10 cellular contexts compared by ENCODE assay signal in genomic region chr7:143287321-143287934, GRCh38. TPM values are rescaled to one million over a fixed set of nuclear protein-coding genes. Genes with fewer than 3 reads are reported as not detected.
DNase-seq lines count a peak whose midpoint lies in the region; ATAC-seq, FAIRE-seq and TF ChIP-seq lines count a peak whose summit lies in the region.
"Had no signal": no experiment of that assay in that cellular context is flagged by ENCODE, and none has a peak within 500 bp of the region (broad histone marks: within the 10 kb centered on the region; RNA-seq: fewer than 3 reads in every experiment).

No MANE protein-coding gene starts in this region.

- H3K27me3 Mint-ChIP-seq in activated naive CD8-positive, alpha-beta T cell: no peaks in the 10 kb centered on the region

- H3K27me3 ChIP-seq in HepG2 (ENCODE audit: control insufficient read depth in 1 of 2, insufficient read depth in 2 of 2, low read length in 2 of 2): no peaks in the 10 kb centered on the region; a peak in 1 of 5 replicates
- no peaks in the 10 kb centered on the region for H3K27me3 ChIP-seq in subcutaneous abdominal adipose tissue (ENCODE audit: control insufficient read depth in 5 of 5, insufficient read depth in 4 of 5, low read length in 5 of 5)

- H3K4me2 ChIP-seq in HepG2 (ENCODE audit: low read depth, low read length): peak overlapping the region; percentile 64

- no peak overlapping the region for H2AFZ ChIP-seq in HepG2 (ENCODE audit: low read length)

- no peak overlapping the region for H3K9ac ChIP-seq in HepG2 (ENCODE audit: insufficient read depth, low read depth, low read length)
- H3K9ac ChIP-seq in subcutaneous abdominal adipose tissue (ENCODE audit: low read length in 5 of 5): peak overlapping the region in 3 of 5 donors; percentile 12 to 61 (median 55)

- H3K9me3 ChIP-seq in HepG2 (ENCODE audit: low read length): no peaks in the 10 kb centered on the region
- H3K9me3 ChIP-seq in subcutaneous abdominal adipose tissue (ENCODE audit: control insufficient read depth in 5 of 5, low read length in 5 of 5): no peaks in the 10 kb centered on the region

- POLR2A ChIA-PET in HepG2 (lab: Yijun Ruan, JAX): interaction anchor here (0.8 to 2.7 kb wide), 9 partner anchors 8 to 108 kb away, joined by 3 to 44 read pairs (median 4); partner anchors contain the start of gene GSTK1

- peak overlapping the region; percentile 88 for H3K27ac Mint-ChIP-seq in activated naive CD8-positive, alpha-beta T cell

- intact Hi-C loops in HepG2 (cut with micrococcal nuclease; ENCODE audit: unreplicated experiment): no loop called here

- H3K4me3 Mint-ChIP-seq in activated naive CD8-positive, alpha-beta T cell: peak overlapping the region; percentile 91

- TF ChIP-seq RAD21 in HepG2 (CRISPR knock-in tag; IDR thresholded peaks at IDR 0.05): no peak

- no peak for TF ChIP-seq CTCF in HepG2 (CRISPR knock-in tag; IDR thresholded peaks at IDR 0.05)

- BruUV-seq in HepG2 (replicated peaks; lab: Mats Ljungman, UMichigan): no TSS peak

- CTCF ChIA-PET in HepG2 (lab: Yijun Ruan, JAX; ENCODE audit: low intra/inter-chr PET ratio, low total read pairs): interaction anchor here (3.1 kb wide), 1 partner anchor 47 kb away, joined by 7 read pairs; no protein-coding TSS in a partner anchor

- H3K4me3 ChIP-seq in HepG2 (replicated peaks in 1 of 3; ENCODE audit: insufficient read depth in 1 of 3, low read depth in 2 of 3, low read length in 3 of 3) (peak overlapping the region in 1 of 3 experiments; percentile 79; a peak in 1 of 6 replicates), subcutaneous abdominal adipose tissue (ENCODE audit: low read depth in 1 of 5, low read length in 5 of 5) (peak overlapping the region; percentile 54 to 65 (median 61))

- ATAC-seq in HepG2 (no peak), HG03565 (IDR thresholded peaks at IDR 0.05; ENCODE audit: unreplicated experiment) (no peak)

- peaks cover 26% of the 10 kb centered on the region for H3K79me2 ChIP-seq in HepG2 (ENCODE audit: insufficient read depth, low read length)

- H3K27ac ChIP-seq in HepG2 (ENCODE audit: extremely low read length, insufficient read depth, low read length) (peak overlapping the region; percentile 46), subcutaneous abdominal adipose tissue (ENCODE audit: low read depth, low read length) (peak overlapping the region; percentile 54)

- FAIRE-seq in HepG2 (lab: Jason Lieb, UNC): no peak
- FAIRE-seq: A204.1, islet of Langerhans had no signal

- in situ Hi-C loops in HepG2 (cut with HindIII; ENCODE audit: extremely low pct_ligation_motif_present, low pct_unique_long_range_greater_than_20kb): no loop called here

- peaks cover 5% of the 10 kb centered on the region for H3K36me3 Mint-ChIP-seq in activated naive CD8-positive, alpha-beta T cell

- H3K36me3 ChIP-seq in HepG2 (replicated peaks in 1 of 2; ENCODE audit: control insufficient read depth in 1 of 2, insufficient read depth in 2 of 2, low read length in 2 of 2) (peaks cover 2 to 10% of the 10 kb centered on the region in 2 experiments; a peak in 3 of 5 replicates), subcutaneous abdominal adipose tissue (ENCODE audit: control insufficient read depth in 5 of 5, insufficient read depth in 5 of 5, low read length in 5 of 5) (peaks cover 0 to 11% (median 6%) of the 10 kb centered on the region in 5 donors)

- H3K4me1 ChIP-seq in HepG2 (ENCODE audit: insufficient read depth, low read length) (peaks cover 65% of the 10 kb centered on the region), subcutaneous abdominal adipose tissue (ENCODE audit: control insufficient read depth in 5 of 5, insufficient read depth in 5 of 5, low read length in 5 of 5) (peaks cover 10 to 70% (median 69%) of the 10 kb centered on the region in 5 donors)

- no peaks in the 10 kb centered on the region for H4K20me1 ChIP-seq in HepG2 (ENCODE audit: insufficient read depth, low read length)

- 100% methylated on average over 13 of the region's 17 CpGs for WGBS in HepG2 (ENCODE audit: low lambda C conversion rate)

- peaks cover 59% of the 10 kb centered on the region for H3K4me1 Mint-ChIP-seq in activated naive CD8-positive, alpha-beta T cell (ENCODE audit: low read depth)

- no peak for TF ChIP-seq EP300 in HepG2 (IDR thresholded peaks at IDR 0.05; ENCODE audit: low read depth in 2 of 2, low read length in 2 of 2)
- no peak for TF ChIP-seq EP300 in HepG2 (CRISPR knock-in tag; IDR thresholded peaks at IDR 0.05; ENCODE audit: borderline replicate concordance)

- no peaks in the 10 kb centered on the region for H3K9me3 Mint-ChIP-seq in activated naive CD8-positive, alpha-beta T cell (ENCODE audit: low read depth)

- TF ChIP-seq POLR2A in HepG2 (IDR thresholded peaks at IDR 0.05; ENCODE audit: insufficient read depth in 1 of 2, low read depth in 2 of 2, low read length in 2 of 2): no peak

- DNase-seq in DMS53 (lab: John Stamatoyannopoulos, UW) (peak; percentile 48), DMS53 treated with DMSO at 0.1 percent for 48 hours (lab: John Stamatoyannopoulos, UW; ENCODE audit: unreplicated experiment) (no peak), HepG2 (ENCODE audit: low spot score) (no peak), hippocampal formation (lab: John Stamatoyannopoulos, UW) (no peak)
- DNase-seq in stimulated activated CD4-positive, alpha-beta T cell treated with anti-CD3 and anti-CD28 coated beads, Interleukin-1b, Interleukin-23, amount 100 ng/mL, for 48 hours: no peak

RNA-seq across cellular contexts. Expression of gene CASP2, which starts 0.7 kb away (rescaled TPM):
- total RNA-seq in HepG2 (2016; rRNA removed; fragmentation: Illumina TruSeq; extraction: Trizol): 13.7 and 21.2 TPM in 2 replicates
- 2.6 and 5.7 TPM in 2 replicates for total RNA-seq in HepG2 (2016; cell fraction: cytosol; rRNA removed; fragmentation: Illumina TruSeq; extraction: Trizol; ENCODE audit: low read depth)
- 13.6 and 24.5 TPM in 2 replicates for total RNA-seq in HepG2 (2016; cell fraction: insoluble cytoplasmic fraction; rRNA removed; fragmentation: Illumina TruSeq; extraction: Trizol)
- 6.8 and 7.8 TPM in 2 replicates for total RNA-seq in HepG2 (2016; cell fraction: membrane; rRNA removed; fragmentation: Illumina TruSeq; extraction: Trizol)
- total RNA-seq in HepG2 (2016; cell fraction: nucleus; rRNA removed; fragmentation: Illumina TruSeq; extraction: Trizol): 18.2 and 18.9 TPM in 2 replicates
- 9.0 and 10.2 TPM in 2 replicates for polyA plus RNA-seq in HepG2 (2011; rRNA removed)
- polyA plus RNA-seq in HepG2 (2011; cell fraction: cytosol; rRNA removed): 5.0 and 6.7 TPM in 2 replicates
- polyA plus RNA-seq in HepG2 (2011; cell fraction: nucleus; rRNA removed): 17.0 and 18.3 TPM in 2 replicates
- polyA plus RNA-seq in HepG2 (2012): 6.2 and 7.5 TPM in 2 replicates
- 1.1 and 1.3 TPM in 2 replicates for polyA plus RNA-seq in HepG2 (2016; cell fraction: cytosol; fragmentation: Illumina TruSeq; extraction: Trizol; ENCODE audit: low read depth)
- polyA plus RNA-seq in HepG2 (2016; cell fraction: insoluble cytoplasmic fraction; fragmentation: Illumina TruSeq; extraction: Trizol; ENCODE audit: low read depth): 15.7 and 18.6 TPM in 2 replicates
- 4.5 and 4.8 TPM in 2 replicates for polyA plus RNA-seq in HepG2 (2016; cell fraction: membrane; fragmentation: Illumina TruSeq; extraction: Trizol; ENCODE audit: low read depth)
- polyA plus RNA-seq in HepG2 (2016; cell fraction: nucleus; fragmentation: Illumina TruSeq; extraction: Trizol; ENCODE audit: insufficient read depth, low read depth): 28.4 and 33.3 TPM in 2 replicates
- 40.0 and 127 TPM in 2 replicates for polyA minus RNA-seq in HepG2 (2011; rRNA and poly(A)+ RNA removed; ENCODE audit: low replicate concordance)
- polyA minus RNA-seq in HepG2 (2011; cell fraction: cytosol; rRNA and poly(A)+ RNA removed): 9.3 and 18.6 TPM in 2 replicates
- 23.6 and 23.9 TPM in 2 replicates for polyA minus RNA-seq in HepG2 (2011; cell fraction: nucleus; rRNA and poly(A)+ RNA removed)

RNA-seq across cellular contexts. Expression of gene TMEM139, which starts 2.7 kb away (rescaled TPM):
- 7.8 and 7.9 TPM in 2 replicates for total RNA-seq in HepG2 (2016; rRNA removed; fragmentation: Illumina TruSeq; extraction: Trizol)
- total RNA-seq in HepG2 (2016; cell fraction: cytosol; rRNA removed; fragmentation: Illumina TruSeq; extraction: Trizol; ENCODE audit: low read depth): 3.6 and 5.1 TPM in 2 replicates
- total RNA-seq in HepG2 (2016; cell fraction: insoluble cytoplasmic fraction; rRNA removed; fragmentation: Illumina TruSeq; extraction: Trizol): 6.2 and 7.5 TPM in 2 replicates
- 5.7 and 6.4 TPM in 2 replicates for total RNA-seq in HepG2 (2016; cell fraction: membrane; rRNA removed; fragmentation: Illumina TruSeq; extraction: Trizol)
- total RNA-seq in HepG2 (2016; cell fraction: nucleus; rRNA removed; fragmentation: Illumina TruSeq; extraction: Trizol): 7.4 and 8.1 TPM in 2 replicates
- polyA plus RNA-seq in HepG2 (2011; rRNA removed): 13.8 and 14.0 TPM in 2 replicates
- 15.4 and 16.1 TPM in 2 replicates for polyA plus RNA-seq in HepG2 (2011; cell fraction: cytosol; rRNA removed)
- 9.9 and 14.3 TPM in 2 replicates for polyA plus RNA-seq in HepG2 (2011; cell fraction: nucleus; rRNA removed)
- 4.0 and 13.4 TPM in 2 replicates for polyA plus RNA-seq in HepG2 (2012)
- 2.7 and 4.4 TPM in 2 replicates for polyA plus RNA-seq in HepG2 (2016; cell fraction: cytosol; fragmentation: Illumina TruSeq; extraction: Trizol; ENCODE audit: low read depth)
- 7.7 and 9.4 TPM in 2 replicates for polyA plus RNA-seq in HepG2 (2016; cell fraction: insoluble cytoplasmic fraction; fragmentation: Illumina TruSeq; extraction: Trizol; ENCODE audit: low read depth)
- 6.6 and 7.0 TPM in 2 replicates for polyA plus RNA-seq in HepG2 (2016; cell fraction: membrane; fragmentation: Illumina TruSeq; extraction: Trizol; ENCODE audit: low read depth)
- polyA plus RNA-seq in HepG2 (2016; cell fraction: nucleus; fragmentation: Illumina TruSeq; extraction: Trizol; ENCODE audit: insufficient read depth, low read depth): 8.5 and 10.4 TPM in 2 replicates
- polyA minus RNA-seq in HepG2 (2011; rRNA and poly(A)+ RNA removed; ENCODE audit: low replicate concordance): 7.2 and 31.8 TPM in 2 replicates
- polyA minus RNA-seq in HepG2 (2011; cell fraction: cytosol; rRNA and poly(A)+ RNA removed): 4.9 and 5.5 TPM in 2 replicates
- polyA minus RNA-seq in HepG2 (2011; cell fraction: nucleus; rRNA and poly(A)+ RNA removed): 6.5 and 9.0 TPM in 2 replicates

RNA-seq across cellular contexts. Expression of gene GSTK1, which starts 24.2 kb away (rescaled TPM):
- 31.5 and 64.6 TPM in 2 replicates for total RNA-seq in HepG2 (2016; rRNA removed; fragmentation: Illumina TruSeq; extraction: Trizol)
- 20.3 and 21.6 TPM in 2 replicates for total RNA-seq in HepG2 (2016; cell fraction: cytosol; rRNA removed; fragmentation: Illumina TruSeq; extraction: Trizol; ENCODE audit: low read depth)
- total RNA-seq in HepG2 (2016; cell fraction: insoluble cytoplasmic fraction; rRNA removed; fragmentation: Illumina TruSeq; extraction: Trizol): 34.2 and 66.6 TPM in 2 replicates
- total RNA-seq in HepG2 (2016; cell fraction: membrane; rRNA removed; fragmentation: Illumina TruSeq; extraction: Trizol): 21.6 and 25.7 TPM in 2 replicates
- 76.0 and 84.9 TPM in 2 replicates for total RNA-seq in HepG2 (2016; cell fraction: nucleus; rRNA removed; fragmentation: Illumina TruSeq; extraction: Trizol)
- 92.1 and 96.2 TPM in 2 replicates for polyA plus RNA-seq in HepG2 (2011; rRNA removed)
- 77.4 and 78.9 TPM in 2 replicates for polyA plus RNA-seq in HepG2 (2011; cell fraction: cytosol; rRNA removed)
- 175 and 195 TPM in 2 replicates for polyA plus RNA-seq in HepG2 (2011; cell fraction: nucleus; rRNA removed)
- polyA plus RNA-seq in HepG2 (2012): 62.6 and 63.0 TPM in 2 replicates
- 23.7 and 26.3 TPM in 2 replicates for polyA plus RNA-seq in HepG2 (2016; cell fraction: cytosol; fragmentation: Illumina TruSeq; extraction: Trizol; ENCODE audit: low read depth)
- polyA plus RNA-seq in HepG2 (2016; cell fraction: insoluble cytoplasmic fraction; fragmentation: Illumina TruSeq; extraction: Trizol; ENCODE audit: low read depth): 46.1 and 48.6 TPM in 2 replicates
- polyA plus RNA-seq in HepG2 (2016; cell fraction: membrane; fragmentation: Illumina TruSeq; extraction: Trizol; ENCODE audit: low read depth): 24.7 and 25.7 TPM in 2 replicates
- polyA plus RNA-seq in HepG2 (2016; cell fraction: nucleus; fragmentation: Illumina TruSeq; extraction: Trizol; ENCODE audit: insufficient read depth, low read depth): 199 and 221 TPM in 2 replicates
- 43.6 and 115 TPM in 2 replicates for polyA minus RNA-seq in HepG2 (2011; rRNA and poly(A)+ RNA removed; ENCODE audit: low replicate concordance)
- 25.3 TPM in 2 replicates for polyA minus RNA-seq in HepG2 (2011; cell fraction: cytosol; rRNA and poly(A)+ RNA removed)
- 32.3 and 47.2 TPM in 2 replicates for polyA minus RNA-seq in HepG2 (2011; cell fraction: nucleus; rRNA and poly(A)+ RNA removed)

RNA-seq across cellular contexts. Expression of gene CLCN1, which starts 28.5 kb away (rescaled TPM):
- not detected in 2 replicates for total RNA-seq in HepG2 (2016; rRNA removed; fragmentation: Illumina TruSeq; extraction: Trizol)
- total RNA-seq in HepG2 (2016; cell fraction: cytosol; rRNA removed; fragmentation: Illumina TruSeq; extraction: Trizol; ENCODE audit: low read depth): not detected in 2 replicates
- not detected in 2 replicates for total RNA-seq in HepG2 (2016; cell fraction: insoluble cytoplasmic fraction; rRNA removed; fragmentation: Illumina TruSeq; extraction: Trizol)
- total RNA-seq in HepG2 (2016; cell fraction: membrane; rRNA removed; fragmentation: Illumina TruSeq; extraction: Trizol): not detected in 2 replicates
- not detected in 2 replicates for total RNA-seq in HepG2 (2016; cell fraction: nucleus; rRNA removed; fragmentation: Illumina TruSeq; extraction: Trizol)
- polyA plus RNA-seq in HepG2 (2011; rRNA removed): 0.01 TPM in 1 of 2 replicates, not detected in the other
- not detected in 2 replicates for polyA plus RNA-seq in HepG2 (2011; cell fraction: cytosol; rRNA removed)
- polyA plus RNA-seq in HepG2 (2011; cell fraction: nucleus; rRNA removed): not detected in 2 replicates
- polyA plus RNA-seq in HepG2 (2012): not detected in 2 replicates
- polyA plus RNA-seq in HepG2 (2016; cell fraction: cytosol; fragmentation: Illumina TruSeq; extraction: Trizol; ENCODE audit: low read depth): not detected in 2 replicates
- polyA plus RNA-seq in HepG2 (2016; cell fraction: insoluble cytoplasmic fraction; fragmentation: Illumina TruSeq; extraction: Trizol; ENCODE audit: low read depth): not detected in 2 replicates
- not detected in 2 replicates for polyA plus RNA-seq in HepG2 (2016; cell fraction: membrane; fragmentation: Illumina TruSeq; extraction: Trizol; ENCODE audit: low read depth)
- polyA plus RNA-seq in HepG2 (2016; cell fraction: nucleus; fragmentation: Illumina TruSeq; extraction: Trizol; ENCODE audit: insufficient read depth, low read depth): not detected in 2 replicates
- 0.07 TPM in 1 of 2 replicates, not detected in the other for polyA minus RNA-seq in HepG2 (2011; rRNA and poly(A)+ RNA removed; ENCODE audit: low replicate concordance)
- polyA minus RNA-seq in HepG2 (2011; cell fraction: cytosol; rRNA and poly(A)+ RNA removed): not detected in 2 replicates
- polyA minus RNA-seq in HepG2 (2011; cell fraction: nucleus; rRNA and poly(A)+ RNA removed): not detected in 2 replicates
